1 cellular context compared by ENCODE assay signal in genomic region chr17:17300624-17301568, GRCh38.
TF ChIP-seq lines count a peak whose summit lies in the region.

No MANE protein-coding gene starts in this region.

TF ChIP-seq in WTC11, 78 proteins besides CTCF, POLR2A, EP300 and RAD21 (continued from another document):
- no peak for TF ChIP-seq AFF4 (CRISPR knock-in tag; IDR thresholded peaks at IDR 0.05; ENCODE audit: borderline replicate concordance)
- TF ChIP-seq E2F4 (CRISPR knock-in tag; IDR thresholded peaks at IDR 0.05; ENCODE audit: borderline replicate concordance, low read depth): no peak
- TF ChIP-seq ATF2 (CRISPR knock-in tag; IDR thresholded peaks at IDR 0.05; ENCODE audit: borderline replicate concordance, low read depth): no peak
- no peak for TF ChIP-seq ZNF512 (CRISPR knock-in tag; IDR thresholded peaks at IDR 0.05; ENCODE audit: borderline replicate concordance)
- TF ChIP-seq ZSCAN18 (CRISPR knock-in tag; IDR thresholded peaks at IDR 0.05): no peak
- peak; percentile 91 for TF ChIP-seq ZNF138 (CRISPR knock-in tag; conservative IDR thresholded peaks at IDR 0.05)
- TF ChIP-seq ZNF281 (CRISPR knock-in tag; IDR thresholded peaks at IDR 0.05): no peak
- TF ChIP-seq ZNF416 (CRISPR knock-in tag; IDR thresholded peaks at IDR 0.05): no peak
- no peak for TF ChIP-seq E2F1 (CRISPR knock-in tag; IDR thresholded peaks at IDR 0.05)
- TF ChIP-seq E2F5 (CRISPR knock-in tag; IDR thresholded peaks at IDR 0.05): peak; percentile 65; the same call in 1 of the 2 replicates
- TF ChIP-seq FOXP1 (CRISPR knock-in tag; IDR thresholded peaks at IDR 0.05; ENCODE audit: borderline replicate concordance): peak; percentile 68; the same call in 1 of the 2 replicates
- no peak for TF ChIP-seq PRDM15 (CRISPR knock-in tag; IDR thresholded peaks at IDR 0.05)
- no peak for TF ChIP-seq ZNF532 (CRISPR knock-in tag; IDR thresholded peaks at IDR 0.05; ENCODE audit: borderline replicate concordance)
- TF ChIP-seq ZBTB21 (CRISPR knock-in tag; IDR thresholded peaks at IDR 0.05; ENCODE audit: borderline replicate concordance): peak; percentile 72; the same call in 1 of the 2 replicates
- TF ChIP-seq KAT7 (CRISPR knock-in tag; IDR thresholded peaks at IDR 0.05; ENCODE audit: borderline replicate concordance): 0 out of 2 replicates have a peak, but pooled peaks have one; percentile 61
- no peak for TF ChIP-seq PREB (CRISPR knock-in tag; IDR thresholded peaks at IDR 0.05; ENCODE audit: borderline replicate concordance)
- TF ChIP-seq NR1H2 (CRISPR knock-in tag; IDR thresholded peaks at IDR 0.05): no peak
- no peak for TF ChIP-seq NR3C1 (CRISPR knock-in tag; conservative IDR thresholded peaks at IDR 0.05; ENCODE audit: low read depth)
